Comparison of ENCODE assay signal across 1 cellular context in genomic region chr1:234326493-234327366, GRCh38.
A peak's percentile ranks its signal among the peaks of the same experiment; 100 is the strongest.
TF ChIP-seq lines count a peak whose summit lies in the region.

No MANE protein-coding gene starts in this region.

TF ChIP-seq in GM12878, 131 proteins besides CTCF, POLR2A, EP300 and RAD21 (continued from another document):
- TF ChIP-seq REST (IDR thresholded peaks at IDR 0.05; ENCODE audit: low read depth, low read length) (no peak), WRNIP1 (IDR thresholded peaks at IDR 0.05; ENCODE audit: borderline replicate concordance, low read depth, low read length) (no peak), PKNOX1 (IDR thresholded peaks at IDR 0.05) (no peak), CHD1 (IDR thresholded peaks at IDR 0.05; ENCODE audit: low read depth, low read length) (no peak), NKRF (conservative IDR thresholded peaks at IDR 0.05) (0 out of 2 replicates have a peak, but pooled peaks have one; percentile 35), CBX5 (IDR thresholded peaks at IDR 0.05; ENCODE audit: low read depth) (0 out of 2 replicates have a peak, but pooled peaks have one; percentile 38)
